In the genomic region with DNA sequence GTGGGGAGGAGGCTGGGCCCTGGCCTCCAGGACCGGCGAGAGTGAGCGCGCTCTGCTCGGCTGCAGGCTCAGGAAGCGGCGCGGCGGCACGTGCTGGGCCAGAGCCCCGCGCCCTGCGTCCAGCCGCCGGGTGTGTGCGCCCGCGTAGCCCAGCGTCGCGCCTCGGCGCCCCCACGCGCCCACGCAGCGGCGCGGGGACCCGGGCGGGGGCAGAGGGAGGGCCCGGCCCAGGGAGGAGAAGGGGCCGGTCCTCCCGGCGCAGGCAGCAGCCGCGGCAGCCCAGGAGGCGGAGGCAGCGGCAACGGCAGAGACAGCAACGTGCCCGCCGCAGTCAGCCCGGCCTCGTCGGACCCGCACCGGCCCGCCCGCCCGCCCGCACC, we compare ENCODE assay signal across 11 cellular contexts. TPM values are rescaled to one million over a fixed set of nuclear protein-coding genes. Genes with fewer than 3 reads are reported as not detected.
DNase-seq lines count a peak whose midpoint lies in the region; ATAC-seq and TF ChIP-seq lines count a peak whose summit lies in the region.
"Had no signal": no experiment of that assay in that cellular context is flagged by ENCODE, and none has a peak within 500 bp of the region (broad histone marks: within the 10 kb centered on the region; RNA-seq: fewer than 3 reads in every experiment).

EYA2 (plus strand) TSS at position 265 of the 380 bp plus-strand sequence. CDS start 95,168 bp downstream, outside the sequence.

- no peaks in the 10 kb centered on the region for H3F3A ChIP-seq in PC-3 (ENCODE audit: low read length, unreplicated experiment)

- H3K36me3 Mint-ChIP-seq in T-cell = no peaks in the 10 kb centered on the region
- H3K36me3 Mint-ChIP-seq: activated naive CD8-positive, alpha-beta T cell had no signal

- no peak within 1 kb of the TSS for H3K4me3 Mint-ChIP-seq in T-cell
- no peak within 1 kb of the TSS for H3K4me3 Mint-ChIP-seq in stimulated activated naive CD8-positive, alpha-beta T cell treated with anti-CD3 and anti-CD28 coated beads, Interleukin-15, amount 100 ng/mL, for 72 hours
- H3K4me3 Mint-ChIP-seq: activated naive CD8-positive, alpha-beta T cell had no signal

- H3K27ac Mint-ChIP-seq in T-cell = no peak within 1 kb of the TSS
- no peak within 1 kb of the TSS for H3K27ac Mint-ChIP-seq in stimulated activated naive CD8-positive, alpha-beta T cell treated with anti-CD3 and anti-CD28 coated beads, Interleukin-15, amount 100 ng/mL, for 72 hours
- H3K27ac Mint-ChIP-seq: activated naive CD8-positive, alpha-beta T cell had no signal

- H3K9me3 ChIP-seq in PC-3 (ENCODE audit: low read length) (peaks cover 6% of the 10 kb centered on the region; the same call in 1 of the 2 replicates), heart right ventricle (peaks cover 0 to 20% (median 7%) of the 10 kb centered on the region in 11 donors)

- peak within 1 kb of the TSS; percentile 8 for H3K4me2 ChIP-seq in PC-3 (ENCODE audit: low read length)

- H3K4me1 ChIP-seq in PC-3 (ENCODE audit: insufficient read depth, low read length) (no peaks in the 10 kb centered on the region; the same call in 1 of the 2 replicates), heart right ventricle (peaks cover 0 to 14% (median 0%) of the 10 kb centered on the region in 9 donors)

- BruUV-seq in PC-3 (replicated peaks; lab: Mats Ljungman, UMichigan) = no TSS peak

- 0 to 1% methylated on average over 19 to 51 of the region's 52 CpGs for WGBS in heart right ventricle, 2 donors

- H3K36me3 ChIP-seq in PC-3 (ENCODE audit: low read depth, low read length) (no peaks in the 10 kb centered on the region), heart right ventricle (no peaks in the 10 kb centered on the region)

- no peak within 1 kb of the TSS for H2AFZ ChIP-seq in PC-3 (ENCODE audit: low read length)

- TF ChIP-seq CTCF in PC-3 (conservative IDR thresholded peaks at IDR 0.05; ENCODE audit: low read depth, low read length) = no peak
- no peak for TF ChIP-seq CTCF in heart right ventricle (IDR thresholded peaks at IDR 0.05)

- H3K27me3 ChIP-seq in PC-3 (ENCODE audit: low read length) = peaks cover 79% of the 10 kb centered on the region
- peaks cover 0 to 74% (median 64%) of the 10 kb centered on the region in 7 donors for H3K27me3 ChIP-seq in heart right ventricle

- POLR2A ChIA-PET in PC-3 (lab: Charles Lee; ENCODE audit: unreplicated experiment) (no interaction called here), T-cell (lab: Charles Lee) (no interaction called here)

- peak; percentile 42 for ATAC-seq in PC-3
- peak in 4 of 8 donors; percentile 28 to 85 (median 68) for ATAC-seq in heart right ventricle
- no peak for ATAC-seq in GM21619 (IDR thresholded peaks at IDR 0.05; ENCODE audit: unreplicated experiment)
- ATAC-seq in T-cell (replicated peaks in 1 of 4) = no peak
- no peak for ATAC-seq in stimulated activated naive CD8-positive, alpha-beta T cell treated with anti-CD3 and anti-CD28 coated beads, Interleukin-15, amount 100 ng/mL, for 72 hours

- H3K79me2 ChIP-seq in PC-3 (ENCODE audit: low read length) = no peaks in the 10 kb centered on the region

- no peak within 1 kb of the TSS for H3K9ac ChIP-seq in PC-3 (ENCODE audit: low read length)

- DNase-seq in GM03348 (ENCODE audit: low spot score) = peak; percentile 62
- DNase-seq in PC-3 = no peak
- DNase-seq in heart right ventricle = peak in 1 of 2 donors; percentile 19
- peak; percentile 27 for DNase-seq in retina
- no peak for DNase-seq in HuH-7.5 (ENCODE audit: low spot score)
- no peak for DNase-seq in T-cell
- no peak for DNase-seq in stimulated activated naive CD8-positive, alpha-beta T cell treated with anti-CD3 and anti-CD28 coated beads, Interleukin-15, amount 100 ng/mL, for 72 hours
- DNase-seq: NCI-H1436 had no signal

- H3K27ac ChIP-seq in PC-3 (ENCODE audit: low read length) (no peak within 1 kb of the TSS), heart right ventricle (no peak within 1 kb of the TSS)

- intact Hi-C loops in PC-3 (cut with micrococcal nuclease) = no loop called here
- intact Hi-C loops in heart right ventricle (cut with DNase I) = no loop called here

- H3K9me3 Mint-ChIP-seq in T-cell = peaks cover 0 to 8% (median 5%) of the 10 kb centered on the region in 3 donors
- peaks cover 0 to 7% of the 10 kb centered on the region in 2 donors for H3K9me3 Mint-ChIP-seq in stimulated activated naive CD8-positive, alpha-beta T cell treated with anti-CD3 and anti-CD28 coated beads, Interleukin-15, amount 100 ng/mL, for 72 hours

- H3K9me2 ChIP-seq in PC-3 (replicated peaks; ENCODE audit: low read length) = no peaks in the 10 kb centered on the region

- H3K4me3 ChIP-seq in PC-3 (ENCODE audit: low read length) (no peak within 1 kb of the TSS), heart right ventricle (peak within 1 kb of the TSS; percentile 32 to 59 (median 50))

- CTCF ChIA-PET in PC-3 (lab: Charles Lee) = no interaction called here
- CTCF ChIA-PET in T-cell (lab: Charles Lee) = no interaction called here

- H4K20me1 ChIP-seq in PC-3 (ENCODE audit: low read length) = 0 out of 2 replicates have a peak, but pooled peaks cover 3% of the 10 kb centered on the region

- H3K4me1 Mint-ChIP-seq in T-cell = peaks cover 0 to 2% (median 0%) of the 10 kb centered on the region in 3 donors
- H3K4me1 Mint-ChIP-seq in stimulated activated naive CD8-positive, alpha-beta T cell treated with anti-CD3 and anti-CD28 coated beads, Interleukin-15, amount 100 ng/mL, for 72 hours = no peaks in the 10 kb centered on the region

- peaks cover 41 to 70% of the 10 kb centered on the region in 2 donors for H3K27me3 Mint-ChIP-seq in T-cell
- H3K27me3 Mint-ChIP-seq in stimulated activated naive CD8-positive, alpha-beta T cell treated with anti-CD3 and anti-CD28 coated beads, Interleukin-15, amount 100 ng/mL, for 72 hours = peaks cover 78% of the 10 kb centered on the region

RNA-seq across cellular contexts. Expression of gene EYA2, which starts in this region (rescaled TPM):
- total RNA-seq in PC-3 (2014; rRNA removed) = 0.29 and 0.33 TPM in 2 replicates
- 1 to 10 TPM in 3 of 10 donors, under 1 TPM in 7; 0.26 to 1.9 (median 0.73) TPM for total RNA-seq in heart right ventricle
- polyA plus RNA-seq in heart right ventricle = under 1 TPM; 0.29 to 0.80 TPM
- not detected for total RNA-seq in T-cell
- total RNA-seq: myocyte had no signal

Comparison
In these comparisons a context has a peak if more than half of its experiments do, and no peak if none do; other contexts are left out.
1. Peak in ATAC-seq and H3K4me2 ChIP-seq in PC-3; RNA of the gene not detected or under 1 TPM.
2. DNase-seq: peak in GM03348 (single experiment) and retina (single experiment); none in PC-3 (single experiment), HuH-7.5 (single experiment), T-cell (0 of 34) and stimulated activated naive CD8-positive, alpha-beta T cell treated with anti-CD3 and anti-CD28 coated beads, Interleukin-15, amount 100 ng/mL, for 72 hours (0 of 2).